ENCODE assay signal across 20 cellular contexts in the genomic region with DNA sequence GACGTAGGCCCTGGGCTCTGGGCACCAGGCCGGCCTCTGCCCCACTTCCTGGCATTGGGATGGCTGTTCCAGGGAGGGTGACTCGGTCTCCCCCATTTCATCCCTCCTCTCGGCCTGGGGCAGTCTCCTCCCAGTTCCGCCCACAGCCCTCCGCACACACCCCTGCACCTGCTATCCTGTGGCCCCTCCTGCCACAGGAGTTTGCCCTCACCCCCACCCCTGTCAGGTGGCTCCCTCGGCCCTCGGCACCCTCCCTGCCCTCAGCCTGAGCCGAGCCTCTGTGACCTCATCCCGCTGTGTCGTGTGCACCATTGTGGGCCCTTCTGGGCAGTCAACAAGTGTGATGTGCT.
DNase-seq lines count a peak whose midpoint lies in the region; ATAC-seq and TF ChIP-seq lines count a peak whose summit lies in the region.
"Had no signal": no experiment of that assay in that cellular context is flagged by ENCODE, and none has a peak within 500 bp of the region (broad histone marks: within the 10 kb centered on the region; RNA-seq: fewer than 3 reads in every experiment).

No MANE protein-coding gene starts in this region.

- ATAC-seq in HG02938 (IDR thresholded peaks at IDR 0.05; ENCODE audit: unreplicated experiment) (no peak), HG02981 (IDR thresholded peaks at IDR 0.05; ENCODE audit: unreplicated experiment) (no peak), GM21737 (IDR thresholded peaks at IDR 0.05; ENCODE audit: unreplicated experiment) (no peak)

- no peak overlapping the region for H3K4me2 ChIP-seq in osteoblast (ENCODE audit: insufficient read depth, low read length)
- H3K4me2 ChIP-seq: PC-9 had no signal

- DNase-seq in activated CD8-positive, alpha-beta memory T cell treated with anti-CD3 and anti-CD28 coated beads for 24 hours: peak; percentile 24
- DNase-seq in activated CD8-positive, alpha-beta memory T cell treated with anti-CD3 and anti-CD28 coated beads, Interleukin-2, amount 50 U/mL, for 4 hours: no peak
- DNase-seq in coronary artery (ENCODE audit: low spot score): peak; percentile 31
- DNase-seq in osteoblast (ENCODE audit: insufficient read length, low spot score, missing footprints): peak; percentile 18
- peak; percentile 68 for DNase-seq in type B pancreatic cell (ENCODE audit: extremely low spot score, unreplicated experiment)
- DNase-seq: AML-193, GDM1, Kasumi-1, NCI-H1417, NCI-H1694 treated with DMSO at 0.1 percent for 48 hours, NCI-H2081 treated with DMSO at 0.1 percent for 48 hours, NCI-H446, NCI-H748 treated with DMSO at 0.1 percent for 48 hours, PC-9, RPMI8226, SIG-M5 had no signal

- H3K4me3 ChIP-seq in coronary artery: no peak overlapping the region
- H3K4me3 ChIP-seq in osteoblast (ENCODE audit: insufficient read depth, low read length): no peak overlapping the region
- H3K4me3 ChIP-seq: PC-9 had no signal

- no peaks in the 10 kb centered on the region for H3K9me3 ChIP-seq in osteoblast (ENCODE audit: low read depth, low read length)

- no peak overlapping the region for H3K27ac Mint-ChIP-seq in type B pancreatic cell
- H3K27ac Mint-ChIP-seq: CD14-positive monocyte had no signal

- no peak overlapping the region for H3K4me3 Mint-ChIP-seq in type B pancreatic cell
- H3K4me3 Mint-ChIP-seq: CD14-positive monocyte had no signal

- TF ChIP-seq CTCF in coronary artery (IDR thresholded peaks at IDR 0.05) (no peak), osteoblast (IDR thresholded peaks at IDR 0.05; ENCODE audit: extremely low read depth, low read depth, low read length) (no peak), type B pancreatic cell (conservative IDR thresholded peaks at IDR 0.05) (no peak)

- no peaks in the 10 kb centered on the region for H3K4me1 ChIP-seq in osteoblast (ENCODE audit: insufficient read depth, low read length)

- no peaks in the 10 kb centered on the region for H3K36me3 ChIP-seq in osteoblast (ENCODE audit: insufficient read depth, low read length)

- H3K27ac ChIP-seq in coronary artery: no peak overlapping the region
- no peak overlapping the region for H3K27ac ChIP-seq in osteoblast (ENCODE audit: low read depth, low read length)
- H3K27ac ChIP-seq: PC-9 had no signal

- H3K9me3 Mint-ChIP-seq in type B pancreatic cell: peaks cover 19% of the 10 kb centered on the region

- no peak overlapping the region for H2AFZ ChIP-seq in osteoblast (ENCODE audit: low read length)
- H2AFZ ChIP-seq: PC-9 had no signal

- peaks cover 6% of the 10 kb centered on the region for H3K4me1 Mint-ChIP-seq in type B pancreatic cell (ENCODE audit: unreplicated experiment)
- H3K4me1 Mint-ChIP-seq: CD14-positive monocyte had no signal

- no peaks in the 10 kb centered on the region for H3K79me2 ChIP-seq in osteoblast (ENCODE audit: insufficient read depth, low read length)

- peaks cover 42% of the 10 kb centered on the region for H3K27me3 Mint-ChIP-seq in type B pancreatic cell

- H3K27me3 ChIP-seq in osteoblast (ENCODE audit: insufficient read depth, low read length): no peaks in the 10 kb centered on the region

- H3K36me3 Mint-ChIP-seq in type B pancreatic cell: no peaks in the 10 kb centered on the region
- H3K36me3 Mint-ChIP-seq: CD14-positive monocyte had no signal

- H4K20me1 ChIP-seq in osteoblast (ENCODE audit: insufficient read depth, low read length): no peaks in the 10 kb centered on the region
